2 cellular contexts compared by ENCODE assay signal in the genomic region with DNA sequence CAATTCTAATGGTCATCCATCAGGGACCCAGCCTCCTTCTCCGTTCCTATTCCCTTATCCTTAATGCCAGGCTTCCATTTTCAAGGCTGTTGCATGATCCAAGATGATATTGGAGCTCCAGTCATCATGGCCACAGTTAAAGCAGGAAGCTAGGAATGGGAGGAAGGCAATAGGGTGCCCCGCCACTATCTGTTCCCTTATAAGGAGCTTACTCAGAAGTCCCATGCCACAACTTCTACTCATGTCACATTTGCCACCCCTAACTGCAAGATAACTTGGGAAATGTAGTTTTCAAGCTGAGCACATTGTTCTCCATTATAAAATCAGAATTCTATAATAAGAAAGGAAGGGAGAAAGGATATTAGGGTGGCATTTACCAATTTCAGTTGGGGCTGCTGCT.
A peak's percentile ranks its signal among the peaks of the same experiment; 100 is the strongest.
TF ChIP-seq lines count a peak whose summit lies in the region.

No MANE protein-coding gene starts in this region.

TF ChIP-seq in HCT116, 20 proteins besides CTCF, POLR2A, EP300 and RAD21:
- TF ChIP-seq ELF1 (IDR thresholded peaks at IDR 0.05; ENCODE audit: borderline replicate concordance, low read depth) (no peak), SRF (IDR thresholded peaks at IDR 0.05; ENCODE audit: low read depth) (0 out of 2 replicates have a peak, but pooled peaks have one; percentile 29)
TF ChIP-seq in HCT116: peak in this region for 1.

TF ChIP-seq in H1, 55 proteins besides CTCF, POLR2A, EP300 and RAD21:
- 0 out of 2 replicates have a peak, but pooled peaks have one; percentile 7 for TF ChIP-seq CREB1 (IDR thresholded peaks at IDR 0.05)
- TF ChIP-seq EGR1 (IDR thresholded peaks at IDR 0.05; ENCODE audit: borderline replicate concordance, low read depth, low read length): no peak
- no peak for TF ChIP-seq TAF1 (IDR thresholded peaks at IDR 0.05; ENCODE audit: low read depth, low read length)
- TF ChIP-seq SRF (IDR thresholded peaks at IDR 0.05; ENCODE audit: low read depth, low read length): peak; percentile 87
